Comparison of ENCODE assay signal across 8 cellular contexts in the genomic region with DNA sequence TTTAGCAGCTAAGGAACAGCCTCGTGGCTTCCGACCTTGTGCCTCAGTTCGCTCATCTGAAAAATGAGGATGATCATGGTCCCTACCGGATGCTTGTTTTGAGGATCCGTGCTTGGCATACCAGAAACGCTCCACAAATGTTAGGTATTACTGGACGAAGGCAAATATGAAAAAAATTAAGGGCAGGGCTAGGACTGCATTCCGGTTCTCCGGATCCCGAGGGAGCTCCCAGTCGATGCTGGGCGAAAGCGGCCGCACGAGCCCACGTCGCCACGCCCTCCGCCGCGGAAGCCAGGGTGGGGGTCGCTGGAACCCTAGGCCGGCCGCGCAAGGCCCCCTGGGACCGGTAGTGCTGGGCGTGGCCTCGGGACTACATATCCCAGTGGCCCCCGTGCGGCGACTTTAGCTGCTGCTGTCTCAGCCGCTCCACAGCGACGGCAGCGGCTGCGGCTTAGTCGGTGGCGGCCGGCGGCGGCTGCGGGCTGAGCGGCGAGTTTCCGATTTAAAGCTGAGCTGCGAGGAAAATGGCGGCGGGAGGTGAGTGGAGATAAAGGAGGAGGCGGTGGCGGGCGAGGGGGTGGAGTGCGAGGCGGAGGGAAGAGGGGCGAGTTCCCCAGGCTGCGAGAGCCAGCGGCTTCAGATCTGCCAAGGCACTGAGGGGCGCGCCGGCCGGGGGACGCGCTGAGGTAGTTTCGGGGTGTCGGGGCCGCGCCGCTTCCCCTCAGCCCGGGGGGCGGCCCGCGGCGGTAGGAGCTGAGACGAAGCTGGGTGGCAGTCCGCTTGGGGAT.
DNase-seq lines count a peak whose midpoint lies in the region; ATAC-seq and TF ChIP-seq lines count a peak whose summit lies in the region.

Gene NCOA3 (plus strand): TSS at position 405 of the 788 bp plus-strand sequence. CDS start 120,361 bp downstream, outside the sequence.

- H3K4me3 ChIP-seq in AG09309 (ENCODE audit: control insufficient read depth, low read depth, low read length): peak within 1 kb of the TSS; percentile 96

- peak; percentile 79 for ATAC-seq in GM18909 (IDR thresholded peaks at IDR 0.05; ENCODE audit: poor library complexity, unreplicated experiment)
- peak; percentile 83 for ATAC-seq in HG03175 (IDR thresholded peaks at IDR 0.05; ENCODE audit: unreplicated experiment)

- peak; percentile 71 for DNase-seq in AG09309 (ENCODE audit: low read depth)
- peak; percentile 96 for DNase-seq in NCI-H345 treated with DMSO at 0.1 percent for 48 hours (lab: John Stamatoyannopoulos, UW; ENCODE audit: unreplicated experiment)
- DNase-seq in activated CD4-positive, CD25-positive, alpha-beta regulatory T cell (lab: John Stamatoyannopoulos, UW): peak; percentile 77 to 85 (median 82)
- DNase-seq in central memory CD4-positive, alpha-beta T cell: peak; percentile 86
- peak; percentile 98 for DNase-seq in islet precursor cell
- peak; percentile 94 for DNase-seq in stimulated activated CD4-positive, alpha-beta T cell treated with anti-CD3 and anti-CD28 coated beads, Interleukin-12 subunit alpha, Interleukin-12 subunit beta, amount 100 ng/mL, for 4 hours

- TF ChIP-seq CTCF in AG09309 (IDR thresholded peaks at IDR 0.05; ENCODE audit: control insufficient read depth, insufficient read depth, low read depth, low read length, missing control alignments): peak; percentile 45

Comparison
In these comparisons a context has a peak if more than half of its experiments do, and no peak if none do; other contexts are left out.
1. Peak in every context shown above with its lines: DNase-seq, ATAC-seq and H3K4me3 ChIP-seq.